In genomic region chr2:69641887-69642708, GRCh38 we compare ENCODE assay signal across 8 cellular contexts. TPM values are rescaled to one million over a fixed set of nuclear protein-coding genes. Genes with fewer than 3 reads are reported as not detected.
DNase-seq lines count a peak whose midpoint lies in the region; ATAC-seq, FAIRE-seq and TF ChIP-seq lines count a peak whose summit lies in the region.

No MANE protein-coding gene starts in this region.

- H3K36me3 ChIP-seq in CD4-positive, alpha-beta memory T cell (ENCODE audit: insufficient read depth, low read length) = peaks cover 14% of the 10 kb centered on the region
- H3K36me3 ChIP-seq in Panc1 (ENCODE audit: control insufficient read depth, insufficient read depth, low read length) = no peaks in the 10 kb centered on the region

- FAIRE-seq in HTR-8/SVneo (lab: Jason Lieb, UNC) = no peak

- H3K9me3 ChIP-seq in CD4-positive, alpha-beta memory T cell (ENCODE audit: control insufficient read depth in 1 of 2, low read length in 2 of 2) = no peaks in the 10 kb centered on the region
- H3K9me3 ChIP-seq in Panc1 (ENCODE audit: control insufficient read depth, insufficient read depth, low read depth, low read length) = no peaks in the 10 kb centered on the region

- POLR2A ChIA-PET in CD4-positive, alpha-beta memory T cell (lab: Charles Lee; ENCODE audit: partially characterized antibody) = interaction anchor here (1.0 to 9.5 kb wide), 15 partner anchors 8 to 204 kb away, joined by 3 to 217 read pairs (median 9); partner anchors contain the start of gene NFU1
- POLR2A ChIA-PET in Panc1 (lab: Charles Lee) = no interaction called here

- intact Hi-C loops in CD4-positive, alpha-beta memory T cell (cut with micrococcal nuclease) = loop anchor here (1.0 to 10.0 kb wide), 2 partner anchors 72 to 257 kb away; partner anchors contain the start of gene GFPT1
- intact Hi-C loops in Panc1 (cut with micrococcal nuclease; ENCODE audit: unreplicated experiment) = loop anchor here (10.0 kb wide), 1 partner anchor 73 kb away; no protein-coding TSS in a partner anchor
- intact Hi-C loops in sciatic nerve (cut with DNase I) = no loop called here

- peaks cover 40 to 64% of the 10 kb centered on the region in 2 donors for H3K36me3 Mint-ChIP-seq in CD4-positive, alpha-beta memory T cell
- H3K36me3 Mint-ChIP-seq in osteocyte (ENCODE audit: unreplicated experiment) = peaks cover 9% of the 10 kb centered on the region

- peaks cover 70% of the 10 kb centered on the region for H3K4me1 ChIP-seq in CD4-positive, alpha-beta memory T cell (ENCODE audit: insufficient read depth, low read length)
- H3K4me1 ChIP-seq in Panc1 (ENCODE audit: control insufficient read depth, insufficient read depth, low read length) = peaks cover 57% of the 10 kb centered on the region

- H3K4me3 ChIP-seq in CD4-positive, alpha-beta memory T cell (ENCODE audit: low read length in 2 of 2) = peak overlapping the region; percentile 91 to 95
- H3K4me3 ChIP-seq in Panc1 (ENCODE audit: low read depth in 2 of 2, low read length in 2 of 2) = peak overlapping the region; percentile 60 to 79

- CTCF ChIA-PET in CD4-positive, alpha-beta memory T cell (lab: Charles Lee; ENCODE audit: partially characterized antibody) = interaction anchor here (1.1 to 9.1 kb wide), 5 partner anchors 8 to 83 kb away, joined by 3 to 79 read pairs (median 3); no protein-coding TSS in a partner anchor
- CTCF ChIA-PET in Panc1 (lab: Charles Lee) = no interaction called here

- in situ Hi-C loops in Panc1 (cut with HindIII; ENCODE audit: low pct_unique_long_range_greater_than_20kb, low sequenced_read_pairs) = no loop called here

- BruUV-seq in Panc1 (replicated peaks; lab: Mats Ljungman, UMichigan) = TSS peak; percentile 65

- H3K4me3 Mint-ChIP-seq in CD4-positive, alpha-beta memory T cell = peak overlapping the region; percentile 92 to 99 (median 98)
- peak overlapping the region; percentile 94 for H3K4me3 Mint-ChIP-seq in osteocyte (ENCODE audit: unreplicated experiment)

- H3K27me3 Mint-ChIP-seq in CD4-positive, alpha-beta memory T cell = no peaks in the 10 kb centered on the region
- H3K27me3 Mint-ChIP-seq in osteocyte (ENCODE audit: unreplicated experiment) = no peaks in the 10 kb centered on the region

- peaks cover 62 to 77% (median 70%) of the 10 kb centered on the region in 4 donors for H3K4me1 Mint-ChIP-seq in CD4-positive, alpha-beta memory T cell
- H3K4me1 Mint-ChIP-seq in osteocyte (ENCODE audit: unreplicated experiment) = peaks cover 52% of the 10 kb centered on the region

- H3K27ac Mint-ChIP-seq in CD4-positive, alpha-beta memory T cell = peak overlapping the region; percentile 94 to 99 (median 97)
- H3K27ac Mint-ChIP-seq in osteocyte (ENCODE audit: unreplicated experiment) = peak overlapping the region; percentile 97

- no peak for TF ChIP-seq CTCF in Panc1 (IDR thresholded peaks at IDR 0.05)
- TF ChIP-seq CTCF in osteocyte (IDR thresholded peaks at IDR 0.05) = no peak

- ATAC-seq in Panc1 = no peak
- ATAC-seq in sciatic nerve = no peak

- peak in 4 of 5 donors; percentile 33 to 44 (median 37) for DNase-seq in CD4-positive, alpha-beta memory T cell
- DNase-seq in Panc1 (ENCODE audit: low read depth, low spot score) = no peak
- DNase-seq in epithelial cell of prostate (ENCODE audit: low read depth, low spot score) = no peak
- DNase-seq in osteocyte (ENCODE audit: extremely low spot score, unreplicated experiment) = no peak
- no peak for DNase-seq in HTR-8/SVneo (ENCODE audit: insufficient read length, low spot score)
- no peak for DNase-seq in SKM-1 (lab: John Stamatoyannopoulos, UW; ENCODE audit: unreplicated experiment)
- no peak for DNase-seq in sciatic nerve (ENCODE audit: low spot score)
- DNase-seq in EL = no peak

- H3K27ac ChIP-seq in CD4-positive, alpha-beta memory T cell (ENCODE audit: low read depth, low read length) = peak overlapping the region; percentile 80
- H3K27ac ChIP-seq in Panc1 (ENCODE audit: low read length) (peak overlapping the region; percentile 91), epithelial cell of prostate (peak overlapping the region; percentile 95)

- no peaks in the 10 kb centered on the region for H3K9me3 Mint-ChIP-seq in CD4-positive, alpha-beta memory T cell
- no peaks in the 10 kb centered on the region for H3K9me3 Mint-ChIP-seq in osteocyte (ENCODE audit: unreplicated experiment)

- no peaks in the 10 kb centered on the region for H3K27me3 ChIP-seq in CD4-positive, alpha-beta memory T cell (ENCODE audit: insufficient read depth, low read length)
- no peaks in the 10 kb centered on the region for H3K27me3 ChIP-seq in Panc1 (ENCODE audit: control insufficient read depth, insufficient read depth, low read length)

RNA-seq across cellular contexts. Expression of gene AAK1, which starts 1.4 kb away (rescaled TPM):
- 100 to 1,000 TPM; 220 to 225 TPM for total RNA-seq in CD4-positive, alpha-beta memory T cell
- 100 to 1,000 TPM in 1 of 2 donors, 10 to 100 TPM in 1; 27.6 to 129 TPM for polyA plus RNA-seq in CD4-positive, alpha-beta memory T cell
- total RNA-seq in Panc1 (2021; ENCODE audit: unreplicated experiment) = 123 TPM
- 35.2 TPM for polyA plus RNA-seq in Panc1 (2012; ENCODE audit: insufficient read length)
- total RNA-seq in osteocyte = 66.0 and 75.0 TPM in 2 replicates
- total RNA-seq in sciatic nerve = 82.4 TPM

Comparison
In these comparisons a context has a peak if more than half of its experiments do, and no peak if none do; other contexts are left out.
1. DNase-seq: peak in CD4-positive, alpha-beta memory T cell (4 of 5); none in Panc1 (single experiment), epithelial cell of prostate (single experiment), osteocyte (single experiment), HTR-8/SVneo (single experiment), SKM-1 (single experiment), sciatic nerve (single experiment) and EL (single experiment).
2. Peak in every context shown above with its lines, with median percentiles within 50 percentile points of each other: H3K27ac ChIP-seq.